In genomic region chr10:8051851-8052257, GRCh38 we compare ENCODE assay signal across 12 cellular contexts. TPM values are rescaled to one million over a fixed set of nuclear protein-coding genes. Genes with fewer than 3 reads are reported as not detected.
DNase-seq lines count a peak whose midpoint lies in the region; ATAC-seq and TF ChIP-seq lines count a peak whose summit lies in the region.
"Had no signal": no experiment of that assay in that cellular context is flagged by ENCODE, and none has a peak within 500 bp of the region (broad histone marks: within the 10 kb centered on the region; RNA-seq: fewer than 3 reads in every experiment).

No MANE protein-coding gene starts in this region.

- H3K4me1 ChIP-seq in iPS-18a (ENCODE audit: control insufficient read depth, low read depth, low read length) (peaks cover 42% of the 10 kb centered on the region), smooth muscle cell (ENCODE audit: low read depth) (peaks cover 47% of the 10 kb centered on the region)

- CTCF ChIA-PET in activated CD4-positive, alpha-beta memory T cell treated with anti-CD3 and anti-CD28 coated beads, Interleukin-2, amount 10 ng/mL, durations not matched to agents 7 days and 5 days (lab: Charles Lee): interaction anchor here (1.2 to 3.4 kb wide), 3 partner anchors 8 to 280 kb away, joined by 4 to 13 read pairs (median 8); no protein-coding TSS in a partner anchor

- H3K4me1 Mint-ChIP-seq in activated T-cell treated with anti-CD3 and anti-CD28 coated beads, Interleukin-2, amount 50 U/mL, for 4 hours (ENCODE audit: low read depth): peaks cover 41% of the 10 kb centered on the region
- H3K4me1 Mint-ChIP-seq in activated CD4-positive, alpha-beta memory T cell treated with anti-CD3 and anti-CD28 coated beads, Interleukin-2, amount 10 ng/mL, durations not matched to agents 7 days and 5 days: peaks cover 36% of the 10 kb centered on the region

- peak overlapping the region; percentile 98 for H3K27ac Mint-ChIP-seq in activated CD4-positive, alpha-beta memory T cell treated with anti-CD3 and anti-CD28 coated beads, Interleukin-2, amount 10 ng/mL, durations not matched to agents 7 days and 5 days

- H3K9me3 ChIP-seq in iPS-18a (ENCODE audit: control insufficient read depth, low read depth, low read length) (no peaks in the 10 kb centered on the region), smooth muscle cell (replicated peaks; ENCODE audit: low read depth) (no peaks in the 10 kb centered on the region)
- H3K9me3 ChIP-seq: adrenal gland, right atrium auricular region had no signal

- H4K20me1 ChIP-seq in smooth muscle cell (ENCODE audit: low read depth): peaks cover 2% of the 10 kb centered on the region

- H3K36me3 ChIP-seq in iPS-18a (ENCODE audit: control insufficient read depth, low read depth, low read length): no peaks in the 10 kb centered on the region
- no peaks in the 10 kb centered on the region for H3K36me3 ChIP-seq in smooth muscle cell (ENCODE audit: low read depth)
- H3K36me3 ChIP-seq: adrenal gland, right atrium auricular region had no signal

- H3K9ac ChIP-seq in iPS-18a (ENCODE audit: low read length) (no peak overlapping the region), smooth muscle cell (ENCODE audit: low read depth) (peak overlapping the region; percentile 34)

- peaks cover 5% of the 10 kb centered on the region for H3K36me3 Mint-ChIP-seq in activated T-cell treated with anti-CD3 and anti-CD28 coated beads, Interleukin-2, amount 50 U/mL, for 4 hours (ENCODE audit: insufficient read depth)
- peaks cover 31% of the 10 kb centered on the region for H3K36me3 Mint-ChIP-seq in activated CD4-positive, alpha-beta memory T cell treated with anti-CD3 and anti-CD28 coated beads, Interleukin-2, amount 10 ng/mL, durations not matched to agents 7 days and 5 days (ENCODE audit: low read depth)

- TF ChIP-seq CTCF in smooth muscle cell (IDR thresholded peaks at IDR 0.05; ENCODE audit: borderline replicate concordance, insufficient read depth, poor library complexity, severe bottlenecking): no peak

- no peak for DNase-seq in activated T-cell treated with anti-CD3 and anti-CD28 coated beads, Interleukin-2, amount 50 U/mL, for 4 hours
- no peak for DNase-seq in activated T-cell treated with anti-CD3 and anti-CD28 coated beads, Interleukin-2, amount 50 U/mL, for 1 hour
- DNase-seq in activated CD4-positive, alpha-beta memory T cell treated with anti-CD3 and anti-CD28 coated beads, Interleukin-2, amount 10 ng/mL, durations not matched to agents 7 days and 5 days: no peak
- DNase-seq in smooth muscle cell (lab: John Stamatoyannopoulos, UW; ENCODE audit: unreplicated experiment): no peak
- no peak for DNase-seq in HT-29 (ENCODE audit: low spot score)
- DNase-seq in NCI-H446 (lab: John Stamatoyannopoulos, UW): no peak
- DNase-seq: GF-D8, kidney glomerular epithelial cell had no signal

- WGBS in smooth muscle cell (ENCODE audit: low lambda C conversion rate): 3% methylated on average over 13 of the region's 29 CpGs

- no peak for ATAC-seq in activated T-cell treated with anti-CD3 and anti-CD28 coated beads, Interleukin-2, amount 50 U/mL, for 4 hours
- ATAC-seq in HG02610 (IDR thresholded peaks at IDR 0.05; ENCODE audit: unreplicated experiment): no peak

- H3K27ac ChIP-seq in iPS-18a (ENCODE audit: low read length) (no peak overlapping the region), smooth muscle cell (ENCODE audit: low read depth) (peak overlapping the region; percentile 32)
- H3K27ac ChIP-seq: right atrium auricular region had no signal

- H3K27me3 ChIP-seq in iPS-18a (ENCODE audit: control insufficient read depth, insufficient read depth, low read length): peaks cover 99% of the 10 kb centered on the region
- H3K27me3 ChIP-seq in smooth muscle cell (ENCODE audit: low read depth): peaks cover 63% of the 10 kb centered on the region

- peak overlapping the region; percentile 39 for H3K4me3 ChIP-seq in iPS-18a (ENCODE audit: low read length)
- peak overlapping the region; percentile 64 for H3K4me3 ChIP-seq in smooth muscle cell

- no peaks in the 10 kb centered on the region for H3K9me3 Mint-ChIP-seq in activated T-cell treated with anti-CD3 and anti-CD28 coated beads, Interleukin-2, amount 50 U/mL, for 4 hours
- no peaks in the 10 kb centered on the region for H3K9me3 Mint-ChIP-seq in activated CD4-positive, alpha-beta memory T cell treated with anti-CD3 and anti-CD28 coated beads, Interleukin-2, amount 10 ng/mL, durations not matched to agents 7 days and 5 days

- H2AFZ ChIP-seq in smooth muscle cell (ENCODE audit: low read depth): peak overlapping the region; percentile 65

- peaks cover 7% of the 10 kb centered on the region for H3F3A ChIP-seq in smooth muscle cell (ENCODE audit: low read depth)

- peaks cover 43% of the 10 kb centered on the region for H3K27me3 Mint-ChIP-seq in activated T-cell treated with anti-CD3 and anti-CD28 coated beads, Interleukin-2, amount 50 U/mL, for 4 hours (ENCODE audit: low read depth)
- peaks cover 43% of the 10 kb centered on the region for H3K27me3 Mint-ChIP-seq in activated CD4-positive, alpha-beta memory T cell treated with anti-CD3 and anti-CD28 coated beads, Interleukin-2, amount 10 ng/mL, durations not matched to agents 7 days and 5 days

- H3K4me2 ChIP-seq in smooth muscle cell: peak overlapping the region; percentile 88

- H3K79me2 ChIP-seq in smooth muscle cell (ENCODE audit: low read depth): peaks cover 22% of the 10 kb centered on the region

- H3K4me3 Mint-ChIP-seq in activated T-cell treated with anti-CD3 and anti-CD28 coated beads, Interleukin-2, amount 50 U/mL, for 4 hours: peak overlapping the region; percentile 76
- H3K4me3 Mint-ChIP-seq in activated CD4-positive, alpha-beta memory T cell treated with anti-CD3 and anti-CD28 coated beads, Interleukin-2, amount 10 ng/mL, durations not matched to agents 7 days and 5 days: peak overlapping the region; percentile 98

- POLR2A ChIA-PET in activated CD4-positive, alpha-beta memory T cell treated with anti-CD3 and anti-CD28 coated beads, Interleukin-2, amount 10 ng/mL, durations not matched to agents 7 days and 5 days (lab: Charles Lee): interaction anchor here (1.2 to 9.0 kb wide), 4 partner anchors 9 to 281 kb away, joined by 5 to 100 read pairs (median 34); no protein-coding TSS in a partner anchor

RNA-seq across cellular contexts. Expression of gene GATA3, which starts 2.6 kb away (rescaled TPM):
- 10 to 100 TPM; 28.1 to 71.9 (median 42.1) TPM for total RNA-seq in activated T-cell treated with anti-CD3 and anti-CD28 coated beads, Interleukin-2, amount 50 U/mL, for 4 hours
- 100 to 1,000 TPM; 112 TPM for total RNA-seq in activated CD4-positive, alpha-beta memory T cell treated with anti-CD3 and anti-CD28 coated beads, Interleukin-2, amount 10 ng/mL, durations not matched to agents 7 days and 5 days
- total RNA-seq in smooth muscle cell: 2.3 and 5.2 TPM in 2 replicates
- polyA plus RNA-seq in smooth muscle cell: 6.9 and 22.6 TPM in 2 replicates
- 0.86 and 1.4 TPM in 2 replicates for total RNA-seq in HT-29 (2014; rRNA removed; shearing (Covaris generic))
